1 cellular context compared by ENCODE assay signal in the genomic region with DNA sequence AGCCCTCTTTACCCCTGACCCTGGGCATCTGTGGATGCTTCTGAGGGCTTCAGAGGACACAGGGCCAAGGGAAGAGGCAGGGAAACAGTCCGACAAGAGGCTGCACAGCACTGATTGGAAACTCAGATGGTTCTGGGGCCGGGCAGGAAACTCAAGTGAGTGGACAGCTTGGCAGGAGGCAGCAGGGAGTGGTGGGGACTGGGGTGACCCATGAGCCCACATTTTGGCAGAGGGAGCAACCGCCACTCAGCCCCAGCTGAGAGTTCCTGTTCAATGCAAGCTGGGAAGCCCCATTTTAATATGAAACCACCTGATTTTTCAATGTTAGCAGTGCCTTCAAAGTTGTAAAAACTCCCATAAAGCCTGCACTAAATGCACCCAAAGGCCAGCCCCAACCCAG.
TF ChIP-seq lines count a peak whose summit lies in the region.

No MANE protein-coding gene starts in this region.

TF ChIP-seq in HepG2, 621 proteins besides CTCF, POLR2A, EP300 and RAD21:
- TF ChIP-seq ZNF124 (CRISPR knock-in tag; IDR thresholded peaks at IDR 0.05) (no peak), CHD4 (IDR thresholded peaks at IDR 0.05; ENCODE audit: borderline replicate concordance, low read length) (no peak), SMC3 (IDR thresholded peaks at IDR 0.05; ENCODE audit: low read length) (no peak), ZFP1 (CRISPR knock-in tag; IDR thresholded peaks at IDR 0.05) (no peak), FOSL2 (CRISPR knock-in tag; IDR thresholded peaks at IDR 0.05) (no peak), ONECUT2 (CRISPR knock-in tag; IDR thresholded peaks at IDR 0.05) (no peak)
- TF ChIP-seq, protein P1, sequence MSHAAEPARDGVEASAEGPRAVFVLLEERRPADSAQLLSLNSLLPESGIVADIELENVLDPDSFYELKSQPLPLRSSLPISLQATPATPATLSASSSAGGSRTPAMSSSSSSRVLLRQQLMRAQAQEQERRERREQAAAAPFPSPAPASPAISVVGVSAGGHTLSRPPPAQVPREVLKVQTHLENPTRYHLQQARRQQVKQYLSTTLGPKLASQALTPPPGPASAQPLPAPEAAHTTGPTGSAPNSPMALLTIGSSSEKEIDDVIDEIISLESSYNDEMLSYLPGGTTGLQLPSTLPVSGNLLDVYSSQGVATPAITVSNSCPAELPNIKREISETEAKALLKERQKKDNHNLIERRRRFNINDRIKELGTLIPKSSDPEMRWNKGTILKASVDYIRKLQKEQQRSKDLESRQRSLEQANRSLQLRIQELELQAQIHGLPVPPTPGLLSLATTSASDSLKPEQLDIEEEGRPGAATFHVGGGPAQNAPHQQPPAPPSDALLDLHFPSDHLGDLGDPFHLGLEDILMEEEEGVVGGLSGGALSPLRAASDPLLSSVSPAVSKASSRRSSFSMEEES (CRISPR knock-in tag; IDR thresholded peaks at IDR 0.05): no peak
